In the genomic region with DNA sequence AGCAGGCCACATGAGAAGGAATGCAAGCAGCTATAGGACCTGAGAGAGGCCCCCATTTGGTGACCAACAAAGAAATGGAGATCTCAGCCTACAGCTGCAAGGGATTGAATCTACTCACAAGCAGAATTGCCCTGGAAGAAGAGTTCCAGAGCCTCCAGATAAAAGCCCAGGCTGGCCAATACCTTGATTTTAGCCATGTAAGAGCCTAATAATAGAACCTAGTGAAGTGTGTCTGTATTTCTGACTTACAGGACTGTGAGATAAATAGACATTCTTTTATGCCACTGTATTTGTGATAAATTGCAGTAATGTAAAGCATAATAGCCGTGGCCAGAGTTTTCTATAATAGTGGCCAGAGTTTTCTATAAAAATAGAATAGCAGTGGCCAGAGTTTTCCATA, we compare ENCODE assay signal across 19 cellular contexts.
DNase-seq lines count a peak whose midpoint lies in the region; ATAC-seq and TF ChIP-seq lines count a peak whose summit lies in the region.
"Had no signal": no experiment of that assay in that cellular context is flagged by ENCODE, and none has a peak within 500 bp of the region (broad histone marks: within the 10 kb centered on the region; RNA-seq: fewer than 3 reads in every experiment).

No MANE protein-coding gene starts in this region.

- no peak overlapping the region for H3K4me2 ChIP-seq in neural progenitor cell
- H3K4me2 ChIP-seq: A549 had no signal

- H3K4me1 ChIP-seq in right atrium auricular region (no peaks in the 10 kb centered on the region), neural progenitor cell (peaks cover 9% of the 10 kb centered on the region)
- H3K4me1 ChIP-seq in CD8-positive, alpha-beta memory T cell (ENCODE audit: insufficient read depth, low read length): no peaks in the 10 kb centered on the region
- H3K4me1 ChIP-seq: A549, HAP-1 had no signal

- CTCF ChIA-PET in WTC11 (lab: Charles Lee): no interaction called here
- CTCF ChIA-PET in CD8-positive, alpha-beta memory T cell (lab: Charles Lee): no interaction called here

- no peaks in the 10 kb centered on the region for H4K20me1 ChIP-seq in neural progenitor cell (ENCODE audit: low read depth)

- H3K4me3 ChIP-seq in right atrium auricular region (no peak overlapping the region), neural progenitor cell (no peak overlapping the region)
- H3K4me3 ChIP-seq in CD8-positive, alpha-beta memory T cell (ENCODE audit: low read length): no peak overlapping the region
- H3K4me3 ChIP-seq: A549, HAP-1 had no signal

- H3K36me3 ChIP-seq in right atrium auricular region (no peaks in the 10 kb centered on the region), neural progenitor cell (no peaks in the 10 kb centered on the region)
- H3K36me3 ChIP-seq in CD8-positive, alpha-beta memory T cell (ENCODE audit: insufficient read depth, low read length): no peaks in the 10 kb centered on the region
- H3K36me3 ChIP-seq: HAP-1 had no signal

- no peaks in the 10 kb centered on the region for H3F3A ChIP-seq in neural progenitor cell (ENCODE audit: low read depth)

- H3K27ac Mint-ChIP-seq in WTC11: no peak overlapping the region
- no peak overlapping the region for H3K27ac Mint-ChIP-seq in neural progenitor cell
- H3K27ac Mint-ChIP-seq in CD14-positive monocyte: no peak overlapping the region
- no peak overlapping the region for H3K27ac Mint-ChIP-seq in CD8-positive, alpha-beta memory T cell
- H3K27ac Mint-ChIP-seq: CD4-positive, alpha-beta memory T cell; IgD-negative memory B cell had no signal

- no peak overlapping the region for H3K9ac ChIP-seq in neural progenitor cell

- TF ChIP-seq CTCF in right atrium auricular region (IDR thresholded peaks at IDR 0.05) (no peak), WTC11 (IDR thresholded peaks at IDR 0.05) (no peak), neural progenitor cell (IDR thresholded peaks at IDR 0.05) (no peak), CD14-positive monocyte (IDR thresholded peaks at IDR 0.05) (no peak)

- no peak overlapping the region for H3K27ac ChIP-seq in right atrium auricular region
- H3K27ac ChIP-seq in neural progenitor cell: no peak overlapping the region
- H3K27ac ChIP-seq in CD8-positive, alpha-beta memory T cell (ENCODE audit: low read depth, low read length): no peak overlapping the region
- H3K27ac ChIP-seq: 22Rv1, A549, C4-2B had no signal

- H3K36me3 Mint-ChIP-seq in WTC11 (no peaks in the 10 kb centered on the region), neural progenitor cell (no peaks in the 10 kb centered on the region), CD14-positive monocyte (no peaks in the 10 kb centered on the region)
- H3K36me3 Mint-ChIP-seq in CD8-positive, alpha-beta memory T cell: no peaks in the 10 kb centered on the region
- H3K36me3 Mint-ChIP-seq: CD4-positive, alpha-beta memory T cell; IgD-negative memory B cell had no signal

- H3K4me3 Mint-ChIP-seq in WTC11 (no peak overlapping the region), neural progenitor cell (no peak overlapping the region), CD14-positive monocyte (no peak overlapping the region)
- no peak overlapping the region for H3K4me3 Mint-ChIP-seq in CD8-positive, alpha-beta memory T cell
- H3K4me3 Mint-ChIP-seq: CD4-positive, alpha-beta memory T cell; IgD-negative memory B cell had no signal

- intact Hi-C loops in Right ventricle myocardium inferior (cut with DNase I): no loop called here
- intact Hi-C loops in left cardiac atrium (cut with DNase I): no loop called here
- intact Hi-C loops in CD14-positive monocyte (cut with micrococcal nuclease): no loop called here

- H3K79me2 ChIP-seq in neural progenitor cell (ENCODE audit: low read depth): no peaks in the 10 kb centered on the region

- H3K27me3 Mint-ChIP-seq in WTC11 (ENCODE audit: low read depth) (no peaks in the 10 kb centered on the region), neural progenitor cell (ENCODE audit: insufficient read depth, low read depth) (peaks cover 4% of the 10 kb centered on the region), CD14-positive monocyte (ENCODE audit: low read depth in 3 of 3) (no peaks in the 10 kb centered on the region)
- no peaks in the 10 kb centered on the region for H3K27me3 Mint-ChIP-seq in CD8-positive, alpha-beta memory T cell
- H3K27me3 Mint-ChIP-seq: CD4-positive, alpha-beta memory T cell; IgD-negative memory B cell had no signal

- H3K4me1 Mint-ChIP-seq in WTC11 (0 out of 2 replicates have a peak, but pooled peaks cover 3% of the 10 kb centered on the region), neural progenitor cell (no peaks in the 10 kb centered on the region), CD14-positive monocyte (no peaks in the 10 kb centered on the region)
- H3K4me1 Mint-ChIP-seq in CD8-positive, alpha-beta memory T cell: no peaks in the 10 kb centered on the region
- H3K4me1 Mint-ChIP-seq: CD4-positive, alpha-beta memory T cell had no signal

- peak overlapping the region; percentile 70 for H2AFZ ChIP-seq in neural progenitor cell (replicated peaks)

- peaks cover 16% of the 10 kb centered on the region for H3K9me3 Mint-ChIP-seq in WTC11
- H3K9me3 Mint-ChIP-seq in neural progenitor cell: peaks cover 7% of the 10 kb centered on the region
- peaks cover 0 to 12% (median 1%) of the 10 kb centered on the region in 7 donors for H3K9me3 Mint-ChIP-seq in CD14-positive monocyte
- peaks cover 0 to 10% (median 2%) of the 10 kb centered on the region in 5 donors for H3K9me3 Mint-ChIP-seq in CD8-positive, alpha-beta memory T cell

- POLR2A ChIA-PET in WTC11 (lab: Charles Lee): no interaction called here
- POLR2A ChIA-PET in CD8-positive, alpha-beta memory T cell (lab: Charles Lee): no interaction called here

- DNase-seq in Right ventricle myocardium inferior (ENCODE audit: missing footprints): no peak
- no peak for DNase-seq in right atrium auricular region (ENCODE audit: low spot score)
- no peak for DNase-seq in WTC11 (ENCODE audit: low spot score)
- no peak for DNase-seq in left cardiac atrium
- DNase-seq in neural progenitor cell (ENCODE audit: low spot score): peak; percentile 7
- no peak for DNase-seq in CD14-positive monocyte (ENCODE audit: low spot score)
- no peak for DNase-seq in CD8-positive, alpha-beta memory T cell
- DNase-seq: AML-193; Calu3; CD4-positive, alpha-beta memory T cell; DMS79 treated with DMSO at 0.1 percent for 48 hours; GF-D8 had no signal

- ATAC-seq in Right ventricle myocardium inferior (peak; percentile 39), WTC11 (peak; percentile 41; the same call in 1 of the 2 replicates), left cardiac atrium (peak; percentile 41 to 44), HG03280 (IDR thresholded peaks at IDR 0.05; ENCODE audit: unreplicated experiment) (no peak)
- ATAC-seq: A549, HepG2 had no signal

- H3K9me3 ChIP-seq in right atrium auricular region (no peaks in the 10 kb centered on the region), neural progenitor cell (ENCODE audit: low read depth) (no peaks in the 10 kb centered on the region)
- H3K9me3 ChIP-seq in CD8-positive, alpha-beta memory T cell (ENCODE audit: low read length): no peaks in the 10 kb centered on the region
- H3K9me3 ChIP-seq: A549, HAP-1 had no signal

- H3K27me3 ChIP-seq in right atrium auricular region (no peaks in the 10 kb centered on the region), neural progenitor cell (no peaks in the 10 kb centered on the region)
- H3K27me3 ChIP-seq in CD8-positive, alpha-beta memory T cell (ENCODE audit: insufficient read depth, low read length, poor library complexity, severe bottlenecking): no peaks in the 10 kb centered on the region

TF ChIP-seq in WTC11, 78 proteins besides CTCF, POLR2A, EP300 and RAD21 (continues in another document):
- TF ChIP-seq FOXJ3 (CRISPR knock-in tag; IDR thresholded peaks at IDR 0.05; ENCODE audit: borderline replicate concordance) (no peak), ZNF232 (CRISPR knock-in tag; IDR thresholded peaks at IDR 0.05) (no peak), AR (CRISPR knock-in tag; IDR thresholded peaks at IDR 0.05) (no peak), FOXP4 (CRISPR knock-in tag; IDR thresholded peaks at IDR 0.05) (no peak), SMAD4 (CRISPR knock-in tag; IDR thresholded peaks at IDR 0.05) (no peak), TEAD4 (CRISPR knock-in tag; IDR thresholded peaks at IDR 0.05) (no peak), RELA (CRISPR knock-in tag; IDR thresholded peaks at IDR 0.05; ENCODE audit: borderline replicate concordance) (no peak), ATF1 (CRISPR knock-in tag; IDR thresholded peaks at IDR 0.05) (no peak), NFE2L1 (CRISPR knock-in tag; IDR thresholded peaks at IDR 0.05) (no peak)
